ENCODE assay signal across 17 cellular contexts in the genomic region with DNA sequence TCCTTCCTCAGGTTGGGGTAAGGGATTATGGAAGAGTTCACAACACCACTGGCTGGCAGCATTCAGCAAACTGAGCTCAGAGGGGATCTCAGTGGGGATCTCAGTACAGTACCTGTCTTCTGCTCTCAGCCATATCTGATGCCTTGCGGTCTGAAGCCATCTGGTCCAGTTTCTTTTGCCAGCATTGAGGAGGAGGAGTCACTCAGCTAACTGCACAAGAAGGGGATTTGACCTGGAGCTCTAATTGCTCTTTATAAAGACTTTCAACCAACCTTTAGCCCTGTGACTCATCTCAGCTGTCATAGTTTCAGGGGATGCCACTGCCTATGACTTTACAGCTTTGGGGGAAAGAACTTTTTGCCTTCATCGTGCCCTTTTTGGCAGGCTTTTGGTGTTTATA.
"Had no signal": no experiment of that assay in that cellular context is flagged by ENCODE, and none has a peak within 500 bp of the region (broad histone marks: within the 10 kb centered on the region; RNA-seq: fewer than 3 reads in every experiment).

No MANE protein-coding gene starts in this region.

- H3K9me3 Mint-ChIP-seq: central memory CD8-positive, alpha-beta T cell; natural killer cell treated with Interleukin-12 subunit alpha and Interleukin-12 subunit beta and Interleukin-15 and Interleukin-18, amount 100 ng/mL, for 72 hours had no signal

- H3K4me3 Mint-ChIP-seq: activated T-helper 17 cell treated with anti-CD3 and anti-CD28 coated beads, Interleukin-2, amount 50 U/mL, for 72 hours; central memory CD8-positive, alpha-beta T cell; natural killer cell treated with Interleukin-12 subunit alpha and Interleukin-12 subunit beta and Interleukin-15 and Interleukin-18, amount 100 ng/mL, for 72 hours had no signal

- ATAC-seq: activated T-helper 17 cell treated with anti-CD3 and anti-CD28 coated beads, Interleukin-2, amount 50 U/mL, for 72 hours; body of pancreas; esophagus mucosa; left cardiac atrium; natural killer cell treated with Interleukin-12 subunit alpha and Interleukin-12 subunit beta and Interleukin-15 and Interleukin-18, amount 100 ng/mL, for 72 hours; right lobe of liver; upper lobe of right lung had no signal

- DNase-seq: activated CD4-positive, alpha-beta T cell treated with anti-CD3 and anti-CD28 coated beads for 4 hours; activated CD8-positive, alpha-beta memory T cell treated with anti-CD3 and anti-CD28 coated beads for 24 hours; activated naive CD4-positive, alpha-beta T cell treated with anti-CD3 and anti-CD28 coated beads, Interleukin-2, amount 50 U/mL, for 16 hours; activated T-cell treated with anti-CD3 and anti-CD28 coated beads for 4 hours; adrenal gland; body of pancreas; left cardiac atrium; occipital lobe; right lobe of liver; stimulated activated CD4-positive, alpha-beta T cell treated with anti-CD3 and anti-CD28 coated beads, Interleukin-2, amount 100 ng/mL, for 24 hours; stimulated activated naive CD4-positive, alpha-beta T cell; T-helper 1 cell; upper lobe of right lung had no signal

- H3K4me1 Mint-ChIP-seq: activated T-helper 17 cell treated with anti-CD3 and anti-CD28 coated beads, Interleukin-2, amount 50 U/mL, for 72 hours; central memory CD8-positive, alpha-beta T cell had no signal

- H3K27ac Mint-ChIP-seq: activated T-helper 17 cell treated with anti-CD3 and anti-CD28 coated beads, Interleukin-2, amount 50 U/mL, for 72 hours; natural killer cell treated with Interleukin-12 subunit alpha and Interleukin-12 subunit beta and Interleukin-15 and Interleukin-18, amount 100 ng/mL, for 72 hours had no signal
